In genomic region chr9:76905661-76905983, GRCh38 we compare ENCODE assay signal across 1 cellular context.
TF ChIP-seq lines count a peak whose summit lies in the region.

No MANE protein-coding gene starts in this region.

TF ChIP-seq in IMR-90, 13 proteins besides CTCF, POLR2A, EP300 and RAD21:
- no peak for TF ChIP-seq CHD1 (IDR thresholded peaks at IDR 0.05; ENCODE audit: low read depth, low read length)
